Comparison of ENCODE assay signal across 8 cellular contexts in genomic region chr6:117555882-117556498, GRCh38. TPM values are rescaled to one million over a fixed set of nuclear protein-coding genes. Genes with fewer than 3 reads are reported as not detected.
A peak's percentile ranks its signal among the peaks of the same experiment; 100 is the strongest.
DNase-seq lines count a peak whose midpoint lies in the region; ATAC-seq, FAIRE-seq and TF ChIP-seq lines count a peak whose summit lies in the region.

No MANE protein-coding gene starts in this region.

- H3K4ac ChIP-seq in neuronal stem cell (ENCODE audit: low read length): no peak overlapping the region

- H3K9me1 ChIP-seq in endothelial cell of umbilical vein (replicated peaks; ENCODE audit: control insufficient read depth, extremely low read depth, insufficient read depth, low read length): no peaks in the 10 kb centered on the region

- peak; percentile 87 for TF ChIP-seq CTCF in activated CD8-positive, alpha-beta T cell treated with anti-CD3 and anti-CD28 coated beads for 36 hours (IDR thresholded peaks at IDR 0.05)
- peak; percentile 45 to 59 for TF ChIP-seq CTCF in endothelial cell of umbilical vein (IDR thresholded peaks at IDR 0.05; ENCODE audit: extremely low read depth in 1 of 2, insufficient read depth in 1 of 2, low read depth in 1 of 2, low read length in 2 of 2)
- TF ChIP-seq CTCF in osteoblast (IDR thresholded peaks at IDR 0.05; ENCODE audit: extremely low read depth, low read depth, low read length): peak; percentile 74

- no peaks in the 10 kb centered on the region for H3K27me3 ChIP-seq in endothelial cell of umbilical vein (ENCODE audit: control insufficient read depth in 2 of 2, insufficient read depth in 2 of 2, low read length in 2 of 2)
- H3K27me3 ChIP-seq in osteoblast (ENCODE audit: insufficient read depth, low read length): no peaks in the 10 kb centered on the region
- H3K27me3 ChIP-seq in neuronal stem cell (ENCODE audit: control insufficient read depth in 3 of 3, insufficient read depth in 3 of 3, low read depth in 1 of 3, low read length in 3 of 3): no peaks in the 10 kb centered on the region

- dilution Hi-C loops in endothelial cell of umbilical vein (cut with MboI; ENCODE audit: extremely low pct_ligation_motif_present, low sequenced_read_pairs): no loop called here

- H2BK5ac ChIP-seq in neuronal stem cell (ENCODE audit: low read length): no peak overlapping the region

- H3K36me3 ChIP-seq in endothelial cell of umbilical vein (ENCODE audit: control insufficient read depth in 2 of 2, extremely low read depth in 1 of 2, insufficient read depth in 2 of 2, low read length in 2 of 2) (peaks cover 0 to 3% of the 10 kb centered on the region in 2 experiments), osteoblast (ENCODE audit: insufficient read depth, low read length) (peaks cover 12% of the 10 kb centered on the region), neuronal stem cell (replicated peaks in 1 of 2; ENCODE audit: control insufficient read depth in 2 of 2, insufficient read depth in 2 of 2, low read length in 2 of 2) (peaks cover 0 to 5% of the 10 kb centered on the region in 2 donors)

- H3K18ac ChIP-seq in neuronal stem cell (ENCODE audit: low read length): no peak overlapping the region

- H3K14ac ChIP-seq in neuronal stem cell (ENCODE audit: low read length): no peak overlapping the region

- ATAC-seq in activated CD8-positive, alpha-beta T cell treated with anti-CD3 and anti-CD28 coated beads for 36 hours: peak; percentile 37
- no peak for ATAC-seq in GM21737 (IDR thresholded peaks at IDR 0.05; ENCODE audit: unreplicated experiment)

- no peak overlapping the region for H3K27ac ChIP-seq in endothelial cell of umbilical vein (ENCODE audit: insufficient read depth, low read depth, low read length)
- peak overlapping the region; percentile 2 for H3K27ac ChIP-seq in osteoblast (ENCODE audit: low read depth, low read length)
- no peak overlapping the region for H3K27ac ChIP-seq in neuronal stem cell (replicated peaks; ENCODE audit: low read length)

- no peaks in the 10 kb centered on the region for H3K9me3 Mint-ChIP-seq in activated CD8-positive, alpha-beta T cell treated with anti-CD3 and anti-CD28 coated beads for 36 hours

- peak; percentile 40 for FAIRE-seq in endothelial cell of umbilical vein (lab: Jason Lieb, UNC)

- no peak overlapping the region for H3K4me3 Mint-ChIP-seq in activated CD8-positive, alpha-beta T cell treated with anti-CD3 and anti-CD28 coated beads for 36 hours

- CTCF ChIA-PET in activated CD8-positive, alpha-beta T cell treated with anti-CD3 and anti-CD28 coated beads for 36 hours (lab: Charles Lee): interaction anchor here (0.5 to 18.1 kb wide), 22 partner anchors 9 to 146 kb away, joined by 3 to 231 read pairs (median 5); partner anchors contain the start of genes DCBLD1 and GOPC
- CTCF ChIA-PET in endothelial cell of umbilical vein (lab: Charles Lee): interaction anchor here (0.7 to 14.9 kb wide), 19 partner anchors 11 to 156 kb away, joined by 3 to 333 read pairs (median 4); partner anchors contain the start of genes DCBLD1 and GOPC

- H4K91ac ChIP-seq in neuronal stem cell (ENCODE audit: low read depth, low read length, poor library complexity): no peak overlapping the region

- no peak overlapping the region for H2BK15ac ChIP-seq in neuronal stem cell (ENCODE audit: low read length)

- WGBS in neuronal stem cell (ENCODE audit: extremely low coverage in 2 of 2, insufficient read length in 2 of 2, insufficient replicate concordance in 1 of 2), 2 donors: no CpG with 5 or more reads among the region's 5 CpGs

- intact Hi-C loops in activated CD8-positive, alpha-beta T cell treated with anti-CD3 and anti-CD28 coated beads for 36 hours (cut with micrococcal nuclease): loop anchor here (2.0 to 5.0 kb wide), 2 partner anchors 105 to 209 kb away; no protein-coding TSS in a partner anchor
- intact Hi-C loops in endothelial cell of umbilical vein (cut with micrococcal nuclease): loop anchor here (1.0 to 2.0 kb wide), 6 partner anchors 47 to 209 kb away; partner anchors contain the start of genes DCBLD1 and GOPC

- H4K8ac ChIP-seq in neuronal stem cell (ENCODE audit: low read depth, low read length): no peak overlapping the region

- no peaks in the 10 kb centered on the region for H3K9me3 ChIP-seq in endothelial cell of umbilical vein (replicated peaks; ENCODE audit: control insufficient read depth, insufficient read depth, low read length)
- no peaks in the 10 kb centered on the region for H3K9me3 ChIP-seq in osteoblast (ENCODE audit: low read depth, low read length)
- no peaks in the 10 kb centered on the region for H3K9me3 ChIP-seq in neuronal stem cell (replicated peaks in 1 of 2; ENCODE audit: control insufficient read depth in 2 of 2, insufficient read depth in 1 of 2, low read depth in 1 of 2, low read length in 2 of 2)

- H3K79me1 ChIP-seq in neuronal stem cell (ENCODE audit: low read depth, low read length): no peaks in the 10 kb centered on the region

- no peak overlapping the region for H3K23ac ChIP-seq in neuronal stem cell (ENCODE audit: low read depth, low read length, poor library complexity)

- H3K4me1 ChIP-seq in endothelial cell of umbilical vein (ENCODE audit: control insufficient read depth, extremely low read depth, insufficient read depth, low read length) (peaks cover 25% of the 10 kb centered on the region), osteoblast (ENCODE audit: insufficient read depth, low read length) (peaks cover 17% of the 10 kb centered on the region), neuronal stem cell (ENCODE audit: control insufficient read depth in 2 of 2, insufficient read depth in 1 of 2, low read depth in 1 of 2, low read length in 2 of 2) (peaks cover 0 to 2% of the 10 kb centered on the region in 2 donors)

- H3K4me3 ChIP-seq in endothelial cell of umbilical vein (replicated peaks in 1 of 3; ENCODE audit: insufficient read depth in 1 of 3, low read depth in 1 of 3, low read length in 3 of 3) (no peak overlapping the region), osteoblast (ENCODE audit: insufficient read depth, low read length) (no peak overlapping the region), neuronal stem cell (ENCODE audit: low read length in 2 of 2) (no peak overlapping the region)

- no peaks in the 10 kb centered on the region for H3K36me3 Mint-ChIP-seq in activated CD8-positive, alpha-beta T cell treated with anti-CD3 and anti-CD28 coated beads for 36 hours (ENCODE audit: low read depth)

- no peak overlapping the region for H3K27ac Mint-ChIP-seq in activated CD8-positive, alpha-beta T cell treated with anti-CD3 and anti-CD28 coated beads for 36 hours

- no peaks in the 10 kb centered on the region for H3K27me3 Mint-ChIP-seq in activated CD8-positive, alpha-beta T cell treated with anti-CD3 and anti-CD28 coated beads for 36 hours

- no TSS peak for BruUV-seq in endothelial cell of umbilical vein (replicated peaks; lab: Mats Ljungman, UMichigan)

- DNase-seq in NCI-H1417 (lab: John Stamatoyannopoulos, UW): peak; percentile 18 to 66 (median 63)
- no peak for DNase-seq in NCI-H1417 treated with DMSO at 0.1 percent for 48 hours (lab: John Stamatoyannopoulos, UW)
- peak; percentile 23 for DNase-seq in NCI-H1105 treated with DMSO at 0.1 percent for 48 hours (lab: John Stamatoyannopoulos, UW)
- peak; percentile 73 for DNase-seq in activated CD8-positive, alpha-beta T cell treated with anti-CD3 and anti-CD28 coated beads for 36 hours
- peak; percentile 68 for DNase-seq in endothelial cell of umbilical vein (ENCODE audit: low read depth, low spot score)
- no peak for DNase-seq in osteoblast (ENCODE audit: insufficient read length, low spot score, missing footprints)
- no peak for DNase-seq in neuronal stem cell (ENCODE audit: low spot score)

- H3K4me1 Mint-ChIP-seq in activated CD8-positive, alpha-beta T cell treated with anti-CD3 and anti-CD28 coated beads for 36 hours (ENCODE audit: low read depth): peaks cover 8% of the 10 kb centered on the region

- H2AK5ac ChIP-seq in neuronal stem cell (ENCODE audit: low read depth, low read length): no peak overlapping the region

- H2AFZ ChIP-seq in endothelial cell of umbilical vein (ENCODE audit: low read depth, low read length) (no peak overlapping the region), osteoblast (ENCODE audit: low read length) (no peak overlapping the region), neuronal stem cell (ENCODE audit: low read length) (no peak overlapping the region)

- TF ChIP-seq POLR2A in endothelial cell of umbilical vein (IDR thresholded peaks at IDR 0.05; ENCODE audit: low read depth, low read length): no peak

- no peaks in the 10 kb centered on the region for H4K20me1 ChIP-seq in endothelial cell of umbilical vein (replicated peaks; ENCODE audit: control insufficient read depth, extremely low read depth, insufficient read depth, low read length)
- no peaks in the 10 kb centered on the region for H4K20me1 ChIP-seq in osteoblast (ENCODE audit: insufficient read depth, low read length)

- H3K79me2 ChIP-seq in endothelial cell of umbilical vein (ENCODE audit: control insufficient read depth, insufficient read depth, low read length) (no peaks in the 10 kb centered on the region), osteoblast (ENCODE audit: insufficient read depth, low read length) (no peaks in the 10 kb centered on the region)

- POLR2A ChIA-PET in activated CD8-positive, alpha-beta T cell treated with anti-CD3 and anti-CD28 coated beads for 36 hours (lab: Charles Lee): no interaction called here
- POLR2A ChIA-PET in endothelial cell of umbilical vein (lab: Charles Lee): no interaction called here

- H3K4me2 ChIP-seq in endothelial cell of umbilical vein (ENCODE audit: insufficient read depth, low read length) (no peak overlapping the region), osteoblast (ENCODE audit: insufficient read depth, low read length) (peak overlapping the region; percentile 34), neuronal stem cell (ENCODE audit: insufficient read depth, low read length, poor library complexity, severe bottlenecking) (no peak overlapping the region)

- H2BK120ac ChIP-seq in neuronal stem cell (ENCODE audit: low read depth, low read length): no peak overlapping the region

- H3K9ac ChIP-seq in endothelial cell of umbilical vein (replicated peaks; ENCODE audit: extremely low read depth, insufficient read depth, low read length): no peak overlapping the region
- H3K9ac ChIP-seq in neuronal stem cell (ENCODE audit: low read depth, low read length, poor library complexity): no peak overlapping the region

- no peak overlapping the region for H2BK12ac ChIP-seq in neuronal stem cell (ENCODE audit: low read length)

RNA-seq across cellular contexts. Expression of gene GOPC, which starts 46.3 kb away (rescaled TPM):
- total RNA-seq in activated CD8-positive, alpha-beta T cell treated with anti-CD3 and anti-CD28 coated beads for 36 hours: 10 to 100 TPM; 14.8 to 16.1 TPM
- total RNA-seq in endothelial cell of umbilical vein (21.3 and 22.8 TPM in 2 replicates), osteoblast (41.8 and 49.6 TPM in 2 replicates)
- 5.8 and 7.8 TPM in 2 replicates for polyA plus RNA-seq in endothelial cell of umbilical vein
- 8.9 TPM in 2 replicates for polyA plus RNA-seq in endothelial cell of umbilical vein (2011; cell fraction: cytosol; rRNA removed)
- 16.9 and 23.3 TPM in 2 replicates for polyA plus RNA-seq in endothelial cell of umbilical vein (2011; cell fraction: nucleus; rRNA removed)
- polyA plus RNA-seq in endothelial cell of umbilical vein (2012): 18.2 and 22.8 TPM in 2 replicates
- 10.3 and 11.7 TPM in 2 replicates for polyA minus RNA-seq in endothelial cell of umbilical vein
- 9.5 TPM for polyA minus RNA-seq in endothelial cell of umbilical vein (2011; cell fraction: cytosol; rRNA and poly(A)+ RNA removed)
- polyA minus RNA-seq in endothelial cell of umbilical vein (2011; cell fraction: nucleus; rRNA and poly(A)+ RNA removed): 10.5 and 10.6 TPM in 2 replicates
- 15.9 TPM for polyA plus RNA-seq in neuronal stem cell (2013, experiment 1 of 2)
- 16.1 TPM for polyA plus RNA-seq in neuronal stem cell (2013, experiment 2 of 2)

Comparison
In these comparisons a context has a peak if more than half of its experiments do, and no peak if none do; other contexts are left out.
1. DNase-seq: peak in NCI-H1417 (3 of 3), NCI-H1105 treated with DMSO at 0.1 percent for 48 hours (single experiment), activated CD8-positive, alpha-beta T cell treated with anti-CD3 and anti-CD28 coated beads for 36 hours (single experiment) and endothelial cell of umbilical vein (single experiment); none in NCI-H1417 treated with DMSO at 0.1 percent for 48 hours (single experiment), osteoblast (single experiment) and neuronal stem cell (single experiment).
2. Peak in every context shown above with its lines, with median percentiles within 50 percentile points of each other: CTCF ChIP-seq.